9 cellular contexts compared by ENCODE assay signal in genomic region chr4:164959421-164959820, GRCh38. TPM values are rescaled to one million over a fixed set of nuclear protein-coding genes. Genes with fewer than 3 reads are reported as not detected.
DNase-seq lines count a peak whose midpoint lies in the region; ATAC-seq and TF ChIP-seq lines count a peak whose summit lies in the region.
"Not testable (repeated sequence)": the region's sequence is repeated elsewhere in the genome, so short reads cannot be mapped to it uniquely, and the experiment has no call there.
"Had no signal": no experiment of that assay in that cellular context is flagged by ENCODE, and none has a peak within 500 bp of the region (broad histone marks: within the 10 kb centered on the region; RNA-seq: fewer than 3 reads in every experiment).

No MANE protein-coding gene starts in this region.

- H3K36me3 ChIP-seq in RWPE2 (ENCODE audit: low read depth), result not testable (repeated sequence)

- not testable (repeated sequence) for H3K27me3 ChIP-seq in RWPE2 (ENCODE audit: insufficient read depth, poor library complexity, severe bottlenecking)

- H3K9me3 Mint-ChIP-seq in brain; glutamatergic neuron (ENCODE audit: unreplicated experiment): not testable (repeated sequence)

- not testable (repeated sequence) for H3K4me3 ChIP-seq in RWPE2 (ENCODE audit: severe bottlenecking)

- H3K4me1 ChIP-seq in RWPE2 (ENCODE audit: insufficient read depth, poor library complexity, severe bottlenecking), result peaks cover 18% of the 10 kb centered on the region

- peak overlapping the region; percentile 65 for H3K27ac ChIP-seq in RWPE2 (ENCODE audit: poor library complexity, severe bottlenecking)

- H3K9me3 ChIP-seq in RWPE2 (ENCODE audit: severe bottlenecking), result not testable (repeated sequence)

- ATAC-seq in RWPE2 (ENCODE audit: low read depth), result not testable (repeated sequence)

- not testable (repeated sequence) for H3K27me3 Mint-ChIP-seq in brain; glutamatergic neuron (ENCODE audit: unreplicated experiment)

- H3K36me3 Mint-ChIP-seq in brain, result peaks cover 14% of the 10 kb centered on the region
- H3K36me3 Mint-ChIP-seq in glutamatergic neuron (ENCODE audit: unreplicated experiment), result not testable (repeated sequence)

- DNase-seq in EL (peak; percentile 50), HT1080 (ENCODE audit: low read depth) (peak; percentile 63), fibroblast of gingiva (ENCODE audit: low read depth) (peak; percentile 83), myocyte (ENCODE audit: low read depth) (peak; percentile 94)
- not testable (repeated sequence) for DNase-seq in RWPE2 (ENCODE audit: low spot score); glutamatergic neuron

- H3K27ac Mint-ChIP-seq in brain, result peak overlapping the region in 1 of 5 experiments; percentile 67
- not testable (repeated sequence) for H3K27ac Mint-ChIP-seq in glutamatergic neuron (ENCODE audit: unreplicated experiment)

- H3K4me1 Mint-ChIP-seq in brain (peaks cover 50% of the 10 kb centered on the region), glutamatergic neuron (ENCODE audit: low read depth, unreplicated experiment) (peaks cover 15% of the 10 kb centered on the region)

- H3K4me3 Mint-ChIP-seq in brain (peak overlapping the region in 4 of 5 experiments; percentile 21 to 99 (median 98)), glutamatergic neuron (ENCODE audit: unreplicated experiment) (peak overlapping the region; percentile 99)

- TF ChIP-seq CTCF in RWPE2 (IDR thresholded peaks at IDR 0.05; ENCODE audit: poor library complexity, severe bottlenecking); brain (conservative IDR thresholded peaks at IDR 0.05); glutamatergic neuron (IDR thresholded peaks at IDR 0.05; ENCODE audit: partially characterized antibody, unreplicated experiment): not testable (repeated sequence)

RNA-seq across cellular contexts. Expression of gene TRIM61, which starts 18.0 kb away (rescaled TPM):
- 2.4 and 3.9 TPM in 2 replicates for total RNA-seq in HT1080 (2014; rRNA removed; shearing (Covaris generic))
- 2.3 and 2.9 TPM in 2 replicates for polyA plus RNA-seq in HT1080 (2015; cell fraction: cytosol; rRNA removed)
- 2.3 and 2.9 TPM in 2 replicates for polyA plus RNA-seq in HT1080 (2015; cell fraction: nucleus; rRNA removed)
- polyA plus RNA-seq in brain (ENCODE audit: insufficient read depth, low read depth, low replicate concordance), result not detected
- total RNA-seq in glutamatergic neuron (ENCODE audit: unreplicated experiment) (0.34 TPM), myocyte (not detected in 2 replicates)
- polyA plus RNA-seq in myocyte (2012), result 0.10 TPM
- total RNA-seq: Caco-2, H4 had no signal
